20 cellular contexts compared by ENCODE assay signal in the genomic region with DNA sequence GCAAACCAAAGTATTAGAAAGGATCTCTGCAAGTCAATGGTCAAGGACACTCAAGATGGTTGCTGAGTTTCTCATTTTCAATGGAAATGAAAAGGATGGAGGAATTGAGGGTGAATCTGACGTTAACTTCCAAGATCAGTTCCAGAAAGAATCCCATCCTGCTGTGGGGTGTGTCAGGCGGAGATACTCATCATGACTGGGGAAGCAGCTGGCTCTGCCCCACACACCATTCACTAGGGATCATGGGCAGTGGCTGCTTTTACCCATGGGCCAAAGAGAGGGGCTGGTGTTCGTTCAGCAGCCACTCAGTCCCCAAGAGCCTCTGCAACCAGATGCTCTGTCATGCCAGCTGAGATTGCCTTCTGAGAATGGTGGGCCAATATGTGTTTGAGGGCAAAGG.
"Had no signal": no experiment of that assay in that cellular context is flagged by ENCODE, and none has a peak within 500 bp of the region (broad histone marks: within the 10 kb centered on the region; RNA-seq: fewer than 3 reads in every experiment).

No MANE protein-coding gene starts in this region.

- H3K36me3 ChIP-seq: heart right ventricle, prostate gland, right lobe of liver, spleen, thoracic aorta, transverse colon, uterus had no signal

- H3K4me3 ChIP-seq: heart right ventricle, prostate gland, right lobe of liver, spleen, thoracic aorta, transverse colon, uterus had no signal

- H3K27ac ChIP-seq: heart right ventricle, parathyroid adenoma, prostate gland, right lobe of liver, thoracic aorta had no signal

- H3K27me3 ChIP-seq: heart right ventricle, right lobe of liver, transverse colon, uterus had no signal

- DNase-seq: cerebellar nuclear complex; heart right ventricle; hypothalamus; kidney glomerular epithelial cell; natural killer cell; nucleus accumbens; retina; right lobe of liver; spleen; stimulated activated CD4-positive, alpha-beta T cell treated with anti-CD3 and anti-CD28 coated beads, Interleukin-15, amount 100 ng/mL, for 24 hours; stimulated activated CD4-positive, alpha-beta T cell treated with anti-CD3 and anti-CD28 coated beads, Interleukin-1b, Interleukin-23, amount 100 ng/mL, for 48 hours; stimulated activated CD4-positive, alpha-beta T cell treated with anti-CD3 and anti-CD28 coated beads, Interleukin-4, amount 100 ng/mL, for 4 hours; stimulated activated naive B cell treated with anti-CD40 and anti-IgM and Interleukin-4, amounts not matched to agents 10 μg/mL and 1 μg/mL and 100 μg/mL, for 72 hours; stimulated activated naive CD8-positive, alpha-beta T cell treated with anti-CD3 and anti-CD28 coated beads, Interleukin-15, amount 100 ng/mL, for 72 hours; transverse colon; uterus had no signal

- H3K4me1 ChIP-seq: parathyroid adenoma, prostate gland, right lobe of liver, spleen, uterus had no signal

- ATAC-seq: heart right ventricle; left lobe of liver; natural killer cell; right lobe of liver; stimulated activated naive B cell treated with anti-CD40 and anti-IgM and Interleukin-4, amounts not matched to agents 10 μg/mL and 1 μg/mL and 100 μg/mL, for 72 hours; stimulated activated naive CD8-positive, alpha-beta T cell treated with anti-CD3 and anti-CD28 coated beads, Interleukin-15, amount 100 ng/mL, for 72 hours had no signal

- H3K9ac ChIP-seq: parathyroid adenoma had no signal

- H3K9me3 ChIP-seq: heart right ventricle, prostate gland, right lobe of liver, spleen, thoracic aorta, transverse colon, uterus had no signal

- H3K79me2 ChIP-seq: parathyroid adenoma had no signal

- H2AFZ ChIP-seq: parathyroid adenoma had no signal
